In the genomic region with DNA sequence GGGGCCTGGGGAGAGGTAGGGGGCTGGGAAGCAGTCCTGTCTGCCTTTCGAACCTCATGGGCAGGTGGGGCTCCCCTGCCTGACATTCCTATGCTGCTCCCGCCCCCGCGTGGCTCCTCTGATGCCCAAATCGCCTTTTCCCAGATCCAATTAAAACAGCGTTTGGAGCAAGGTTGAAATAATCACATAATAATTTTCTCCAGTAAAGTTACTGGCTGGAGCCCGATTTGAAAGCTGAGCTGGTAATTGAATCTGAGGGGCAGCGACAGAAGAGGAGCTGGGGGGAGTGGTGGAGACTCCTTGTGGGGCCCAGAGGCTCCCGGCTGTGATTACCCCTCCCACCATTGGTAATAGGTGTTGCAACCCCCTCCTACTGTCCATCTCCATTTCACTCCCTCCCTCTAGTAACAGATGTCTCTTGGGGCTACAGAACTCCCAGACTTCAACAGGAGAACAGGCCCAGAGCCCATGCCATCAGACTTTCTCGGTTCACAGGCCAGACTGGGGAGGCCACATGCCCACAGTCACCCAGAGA, we compare ENCODE assay signal across 18 cellular contexts. TPM values are rescaled to one million over a fixed set of nuclear protein-coding genes. Genes with fewer than 3 reads are reported as not detected.
DNase-seq lines count a peak whose midpoint lies in the region; TF ChIP-seq lines count a peak whose summit lies in the region.
"Had no signal": no experiment of that assay in that cellular context is flagged by ENCODE, and none has a peak within 500 bp of the region (broad histone marks: within the 10 kb centered on the region; RNA-seq: fewer than 3 reads in every experiment).

No MANE protein-coding gene starts in this region.

- no peaks in the 10 kb centered on the region for H3K27me3 ChIP-seq in mammary epithelial cell (ENCODE audit: insufficient read depth, low read length)
- H3K27me3 ChIP-seq in neural progenitor cell: peaks cover 12% of the 10 kb centered on the region

- H3K27me3 Mint-ChIP-seq in neural progenitor cell (ENCODE audit: insufficient read depth, low read depth): peaks cover 8% of the 10 kb centered on the region

- peak overlapping the region; percentile 62 for H2AFZ ChIP-seq in mammary epithelial cell (ENCODE audit: low read depth, low read length)
- H2AFZ ChIP-seq in neural progenitor cell (replicated peaks): peak overlapping the region; percentile 57

- H3K9ac ChIP-seq in mammary epithelial cell (ENCODE audit: insufficient read depth, low read length) (no peak overlapping the region), neural progenitor cell (no peak overlapping the region)

- intact Hi-C loops in mammary epithelial cell (cut with micrococcal nuclease): loop anchor here (2.0 kb wide), 1 partner anchor 86 kb away; no protein-coding TSS in a partner anchor

- in situ Hi-C loops in mammary epithelial cell (cut with MboI; ENCODE audit: low sequenced_read_pairs in 2 of 2): no loop called here

- 8% methylated on average over 7 of the region's 10 CpGs for WGBS in mammary epithelial cell (ENCODE audit: low coverage, missing lambda C conversion rate)

- peaks cover 32% of the 10 kb centered on the region for H3K4me1 Mint-ChIP-seq in neural progenitor cell
- H3K4me1 Mint-ChIP-seq: natural killer cell had no signal

- TF ChIP-seq CTCF in mammary epithelial cell (conservative IDR thresholded peaks at IDR 0.05 in 1 of 2, IDR thresholded peaks at IDR 0.05 in 1 of 2; ENCODE audit: extremely low read depth in 1 of 2, insufficient read depth in 1 of 2, low read depth in 1 of 2, low read length in 2 of 2) (peak in 1 of 2 donors; percentile 28), neural progenitor cell (IDR thresholded peaks at IDR 0.05) (no peak)

- no peak overlapping the region for H3K27ac ChIP-seq in mammary epithelial cell (ENCODE audit: insufficient read depth, low read depth, low read length)
- no peak overlapping the region for H3K27ac ChIP-seq in neural progenitor cell
- H3K27ac ChIP-seq: 22Rv1 had no signal

- H3K9me3 Mint-ChIP-seq in neural progenitor cell: no peaks in the 10 kb centered on the region
- H3K9me3 Mint-ChIP-seq: natural killer cell; stimulated activated naive CD8-positive, alpha-beta T cell treated with anti-CD3 and anti-CD28 coated beads, Interleukin-15, Interleukin-2, amounts not matched to agents 100 ng/mL and 50 ng/mL, for 24 hours had no signal

- no peaks in the 10 kb centered on the region for H3K9me3 ChIP-seq in mammary epithelial cell (replicated peaks; ENCODE audit: insufficient read depth, low read length)
- H3K9me3 ChIP-seq in neural progenitor cell (ENCODE audit: low read depth): no peaks in the 10 kb centered on the region

- H3K4me3 ChIP-seq in mammary epithelial cell (replicated peaks in 1 of 3; ENCODE audit: insufficient read depth in 1 of 3, low read depth in 2 of 3, low read length in 3 of 3) (no peak overlapping the region), neural progenitor cell (no peak overlapping the region)
- H3K4me3 ChIP-seq: lung had no signal

- H3K79me2 ChIP-seq in mammary epithelial cell (ENCODE audit: insufficient read depth, low read length): no peaks in the 10 kb centered on the region
- no peaks in the 10 kb centered on the region for H3K79me2 ChIP-seq in neural progenitor cell (ENCODE audit: low read depth)

- H3K4me2 ChIP-seq in mammary epithelial cell (ENCODE audit: insufficient read depth, low read depth, low read length): peak overlapping the region; percentile 28
- H3K4me2 ChIP-seq in neural progenitor cell: peak overlapping the region; percentile 63

- H3K36me3 ChIP-seq in mammary epithelial cell (ENCODE audit: insufficient read depth, low read length) (no peaks in the 10 kb centered on the region), neural progenitor cell (no peaks in the 10 kb centered on the region)

- H3K4me3 Mint-ChIP-seq in neural progenitor cell: no peak overlapping the region
- H3K4me3 Mint-ChIP-seq: natural killer cell; stimulated activated naive CD8-positive, alpha-beta T cell treated with anti-CD3 and anti-CD28 coated beads, Interleukin-15, Interleukin-2, amounts not matched to agents 100 ng/mL and 50 ng/mL, for 24 hours had no signal

- BruUV-seq in mammary epithelial cell (replicated peaks; lab: Mats Ljungman, UMichigan): no TSS peak

- H3F3A ChIP-seq in neural progenitor cell (ENCODE audit: low read depth): no peaks in the 10 kb centered on the region

- H3K36me3 Mint-ChIP-seq in neural progenitor cell: no peaks in the 10 kb centered on the region
- H3K36me3 Mint-ChIP-seq: CD14-positive monocyte, natural killer cell had no signal

- no peaks in the 10 kb centered on the region for H4K20me1 ChIP-seq in mammary epithelial cell (ENCODE audit: insufficient read depth, low read length)
- H4K20me1 ChIP-seq in neural progenitor cell (ENCODE audit: low read depth): no peaks in the 10 kb centered on the region

- dilution Hi-C loops in mammary epithelial cell (cut with HindIII; ENCODE audit: low sequenced_read_pairs): no loop called here

- no peak overlapping the region for H3K27ac Mint-ChIP-seq in neural progenitor cell
- H3K27ac Mint-ChIP-seq: CD14-positive monocyte; natural killer cell; stimulated activated naive CD8-positive, alpha-beta T cell treated with anti-CD3 and anti-CD28 coated beads, Interleukin-15, Interleukin-2, amounts not matched to agents 100 ng/mL and 50 ng/mL, for 24 hours had no signal

- CTCF ChIA-PET in mammary epithelial cell (lab: Charles Lee; ENCODE audit: low non-redundant PET): no interaction called here

- H3K4me1 ChIP-seq in mammary epithelial cell (ENCODE audit: insufficient read depth, low read length) (no peaks in the 10 kb centered on the region), neural progenitor cell (peaks cover 24% of the 10 kb centered on the region)

- peak in 2 of 3 experiments; percentile 15 to 48 for DNase-seq in NCI-H1417 (lab: John Stamatoyannopoulos, UW)
- DNase-seq in NCI-H1417 treated with DMSO at 0.1 percent for 48 hours (lab: John Stamatoyannopoulos, UW): no peak
- DNase-seq in NCI-H1694 (lab: John Stamatoyannopoulos, UW): peak; percentile 23
- DNase-seq in mammary epithelial cell: no peak
- DNase-seq in neural progenitor cell (ENCODE audit: low spot score): peak; percentile 50
- DNase-seq in central memory CD4-positive, alpha-beta T cell: no peak
- no peak for DNase-seq in NCI-H526 treated with DMSO at 0.1 percent for 48 hours (lab: John Stamatoyannopoulos, UW)
- no peak for DNase-seq in stimulated activated CD4-positive, alpha-beta T cell treated with anti-CD3 and anti-CD28 coated beads, Interleukin-4, amount 100 ng/mL, for 1 hour
- DNase-seq: activated CD4-positive, alpha-beta T cell treated with anti-CD3 and anti-CD28 coated beads, Interleukin-2, amount 50 U/mL, for 4 hours; activated T-cell treated with anti-CD3 and anti-CD28 coated beads, Interleukin-2, amount 50 U/mL, for 1 hour; DMS79; natural killer cell; NCI-H526; stimulated activated CD4-positive, alpha-beta T cell treated with anti-CD3 and anti-CD28 coated beads, Interleukin-15, amount 100 ng/mL, for 24 hours had no signal

RNA-seq across cellular contexts. Expression of a gene that starts 38.9 kb away (rescaled TPM):
- total RNA-seq in mammary epithelial cell (under 1 TPM in 1 of 2 donors, not detected in 1; 0.54 TPM), neural progenitor cell (ENCODE audit: low replicate concordance) (4.7 TPM in 1 of 2 replicates, not detected in the other)
- polyA plus RNA-seq in mammary epithelial cell: 1.9 TPM
- polyA minus RNA-seq in mammary epithelial cell: not detected
- total RNA-seq: natural killer cell had no signal
- polyA plus RNA-seq: CD14-positive monocyte had no signal

RNA-seq across cellular contexts. Expression of a gene that starts 44.4 kb away (rescaled TPM):
- total RNA-seq in mammary epithelial cell: 10 to 100 TPM; 35.4 to 68.0 TPM
- polyA plus RNA-seq in mammary epithelial cell: 27.7 TPM
- 40.8 TPM for polyA minus RNA-seq in mammary epithelial cell
- total RNA-seq in neural progenitor cell (ENCODE audit: low replicate concordance): 31.4 and 91.5 TPM in 2 replicates

RNA-seq across cellular contexts. Expression of a gene that starts 54.1 kb away (rescaled TPM):
- total RNA-seq in mammary epithelial cell: 100 to 1,000 TPM in 1 of 2 donors, 10 to 100 TPM in 1; 80.0 to 143 TPM
- 55.9 TPM for polyA plus RNA-seq in mammary epithelial cell
- polyA minus RNA-seq in mammary epithelial cell: 170 TPM
- 95.0 and 101 TPM in 2 replicates for total RNA-seq in neural progenitor cell (ENCODE audit: low replicate concordance)

RNA-seq across cellular contexts. Expression of a gene that starts 59.4 kb away (rescaled TPM):
- total RNA-seq in mammary epithelial cell (10 to 100 TPM in 1 of 2 donors, under 1 TPM in 1; under 0.01 to 25.2 TPM), neural progenitor cell (ENCODE audit: low replicate concordance) (15.1 and 46.0 TPM in 2 replicates)
- polyA plus RNA-seq in mammary epithelial cell: 20.9 TPM
- 28.8 TPM for polyA minus RNA-seq in mammary epithelial cell
- polyA plus RNA-seq: CD14-positive monocyte had no signal

Comparison
In these comparisons a context has a peak if more than half of its experiments do, and no peak if none do; other contexts are left out.
1. DNase-seq: peak in NCI-H1417 (2 of 3), NCI-H1694 (single experiment) and neural progenitor cell (single experiment); none in NCI-H1417 treated with DMSO at 0.1 percent for 48 hours (single experiment), mammary epithelial cell (single experiment), central memory CD4-positive, alpha-beta T cell (single experiment), NCI-H526 treated with DMSO at 0.1 percent for 48 hours (single experiment) and stimulated activated CD4-positive, alpha-beta T cell treated with anti-CD3 and anti-CD28 coated beads, Interleukin-4, amount 100 ng/mL, for 1 hour (single experiment).